35 cellular contexts compared by ENCODE assay signal in genomic region chr18:21344860-21345259, GRCh38.
"Had no signal": no experiment of that assay in that cellular context is flagged by ENCODE, and none has a peak within 500 bp of the region (broad histone marks: within the 10 kb centered on the region; RNA-seq: fewer than 3 reads in every experiment).

No MANE protein-coding gene starts in this region.

- DNase-seq: activated B cell treated with CpG ODN at 0.5 μM for 24 hours; activated CD4-positive, alpha-beta memory T cell treated with anti-CD3 and anti-CD28 coated beads for 36 hours; activated CD4-positive, alpha-beta T cell treated with anti-CD3 and anti-CD28 coated beads for 4 hours; activated CD4-positive, alpha-beta T cell treated with anti-CD3 and anti-CD28 coated beads, Interleukin-2, amount 10 ng/mL, durations not matched to agents 24 days and 14 days; activated CD4-positive, alpha-beta T cell treated with anti-CD3 and anti-CD28 coated beads, Interleukin-2, amount 50 U/mL, for 1 hour; activated CD4-positive, alpha-beta T cell treated with anti-CD3 and anti-CD28 coated beads, Interleukin-2, amount 50 U/mL, for 4 hours; activated CD4-positive, CD25-positive, alpha-beta regulatory T cell treated with anti-CD3 and anti-CD28 coated beads, Interleukin-2, amount 50 U/mL, for 72 hours; activated CD8-positive, alpha-beta memory T cell treated with anti-CD3 and anti-CD28 coated beads, Interleukin-2, amount 50 U/mL, for 4 hours; activated CD8-positive, alpha-beta T cell treated with anti-CD3 and anti-CD28 coated beads for 36 hours; activated effector memory CD4-positive, alpha-beta T cell treated with Interleukin-2 at 50 U/mL for 16 hours; activated gamma-delta T cell; activated naive CD4-positive, alpha-beta T cell treated with anti-CD3 and anti-CD28 coated beads, Interleukin-2, amount 10 ng/mL, durations not matched to agents 7 days and 5 days; activated naive CD4-positive, alpha-beta T cell treated with Interleukin-2 at 50 U/mL for 16 hours; activated naive CD8-positive, alpha-beta T cell treated with anti-CD3 and anti-CD28 coated beads, Interleukin-2, amount 10 ng/mL, durations not matched to agents 7 days and 5 days; activated naive CD8-positive, alpha-beta T cell treated with anti-CD3 and anti-CD28 coated beads, Interleukin-2, amount 50 U/mL, for 24 hours; activated T-cell treated with anti-CD3 and anti-CD28 coated beads for 4 hours; activated T-cell treated with anti-CD3 and anti-CD28 coated beads, Interleukin-2, amount 50 U/mL, for 1 hour; activated T-cell treated with anti-CD3 and anti-CD28 coated beads, Interleukin-2, amount 50 U/mL, for 4 hours; activated T-cell treated with anti-CD3 and anti-CD28 coated beads, Interleukin-2, amount 50 U/mL, for 72 hours; amygdala; anterior cingulate cortex; caudate nucleus; T-helper 17 cell; T-helper 9 cell had no signal

- H3K27me3 Mint-ChIP-seq: activated B cell treated with CpG ODN at 0.5 μM for 24 hours; activated CD4-positive, alpha-beta T cell treated with anti-CD3 and anti-CD28 coated beads, Interleukin-2, amount 10 ng/mL, durations not matched to agents 24 days and 14 days; T-helper 17 cell had no signal

- H3K9me3 ChIP-seq: ascending aorta had no signal

- FAIRE-seq: bronchial epithelial cell, TTC549 had no signal

- H3K27me3 ChIP-seq: ascending aorta, cardiac muscle cell had no signal

- ATAC-seq: activated CD8-positive, alpha-beta T cell treated with anti-CD3 and anti-CD28 coated beads for 36 hours; activated naive CD8-positive, alpha-beta T cell treated with anti-CD3 and anti-CD28 coated beads, Interleukin-2, amount 50 U/mL, for 24 hours; activated T-cell treated with anti-CD3 and anti-CD28 coated beads, Interleukin-2, amount 50 U/mL, for 4 hours; activated T-cell treated with anti-CD3 and anti-CD28 coated beads, Interleukin-2, amount 50 U/mL, for 72 hours; T-helper 17 cell had no signal

- H3K27ac Mint-ChIP-seq: activated B cell treated with CpG ODN at 0.5 μM for 24 hours; activated CD4-positive, alpha-beta memory T cell treated with anti-CD3 and anti-CD28 coated beads for 36 hours; activated CD4-positive, alpha-beta T cell treated with anti-CD3 and anti-CD28 coated beads, Interleukin-2, amount 10 ng/mL, durations not matched to agents 24 days and 14 days; activated CD8-positive, alpha-beta T cell treated with anti-CD3 and anti-CD28 coated beads for 36 hours; activated naive CD4-positive, alpha-beta T cell treated with anti-CD3 and anti-CD28 coated beads, Interleukin-2, amount 10 ng/mL, durations not matched to agents 7 days and 5 days; activated naive CD4-positive, alpha-beta T cell treated with anti-CD3 and anti-CD28 coated beads, Interleukin-2, amount 50 U/mL, for 24 hours; activated naive CD8-positive, alpha-beta T cell; activated naive CD8-positive, alpha-beta T cell treated with anti-CD3 and anti-CD28 coated beads, Interleukin-2, amount 10 ng/mL, durations not matched to agents 7 days and 5 days; activated naive CD8-positive, alpha-beta T cell treated with anti-CD3 and anti-CD28 coated beads, Interleukin-2, amount 50 U/mL, for 24 hours; activated T-cell treated with anti-CD3 and anti-CD28 coated beads, Interleukin-2, amount 50 U/mL, for 72 hours; activated T-helper 1 cell treated with anti-CD3 and anti-CD28 coated beads, Interleukin-12 subunit alpha, Interleukin-12 subunit beta, Interleukin-2, Interleukin-4 antibody, amounts not matched to agents 30 ng/mL and 10 ng/mL and 1 ng/mL, durations not matched to agents 14 hours and 24 hours and 36 hours; activated T-helper 2 cell treated with anti-CD3 and anti-CD28 coated beads, Interferon-gamma antibody, Interleukin-2, Interleukin-4, amounts not matched to agents 10 μg/mL and 5 μg/mL and 100 μg/mL, durations not matched to agents 14 hours and 24 hours and 36 hours; brain; T-helper 17 cell had no signal

- H3K4me1 Mint-ChIP-seq: activated B cell treated with CpG ODN at 0.5 μM for 24 hours; activated CD4-positive, alpha-beta T cell treated with anti-CD3 and anti-CD28 coated beads, Interleukin-2, amount 10 ng/mL, durations not matched to agents 24 days and 14 days; activated naive CD4-positive, alpha-beta T cell treated with anti-CD3 and anti-CD28 coated beads, Interleukin-2, amount 10 ng/mL, durations not matched to agents 7 days and 5 days; activated naive CD4-positive, alpha-beta T cell treated with anti-CD3 and anti-CD28 coated beads, Interleukin-2, amount 50 U/mL, for 24 hours; activated naive CD8-positive, alpha-beta T cell treated with anti-CD3 and anti-CD28 coated beads, Interleukin-2, amount 10 ng/mL, durations not matched to agents 7 days and 5 days; activated naive CD8-positive, alpha-beta T cell treated with anti-CD3 and anti-CD28 coated beads, Interleukin-2, amount 50 U/mL, for 24 hours; central memory CD8-positive, alpha-beta T cell; T-helper 17 cell had no signal

- H3K9me3 Mint-ChIP-seq: activated B cell treated with CpG ODN at 0.5 μM for 24 hours; activated CD4-positive, alpha-beta memory T cell treated with anti-CD3 and anti-CD28 coated beads for 36 hours; activated CD4-positive, alpha-beta T cell treated with anti-CD3 and anti-CD28 coated beads, Interleukin-2, amount 10 ng/mL, durations not matched to agents 24 days and 14 days; activated CD8-positive, alpha-beta T cell treated with anti-CD3 and anti-CD28 coated beads for 36 hours; activated naive CD4-positive, alpha-beta T cell treated with anti-CD3 and anti-CD28 coated beads, Interleukin-2, amount 10 ng/mL, durations not matched to agents 7 days and 5 days; activated naive CD4-positive, alpha-beta T cell treated with anti-CD3 and anti-CD28 coated beads, Interleukin-2, amount 50 U/mL, for 24 hours; activated naive CD8-positive, alpha-beta T cell treated with anti-CD3 and anti-CD28 coated beads, Interleukin-2, amount 10 ng/mL, durations not matched to agents 7 days and 5 days; activated naive CD8-positive, alpha-beta T cell treated with anti-CD3 and anti-CD28 coated beads, Interleukin-2, amount 50 U/mL, for 24 hours; activated T-cell treated with anti-CD3 and anti-CD28 coated beads, Interleukin-2, amount 50 U/mL, for 4 hours; activated T-helper 1 cell treated with anti-CD3 and anti-CD28 coated beads, Interleukin-12 subunit alpha, Interleukin-12 subunit beta, Interleukin-2, Interleukin-4 antibody, amounts not matched to agents 30 ng/mL and 10 ng/mL and 1 ng/mL, durations not matched to agents 14 hours and 24 hours and 36 hours; activated T-helper 2 cell treated with anti-CD3 and anti-CD28 coated beads, Interferon-gamma antibody, Interleukin-2, Interleukin-4, amounts not matched to agents 10 μg/mL and 5 μg/mL and 100 μg/mL, durations not matched to agents 14 hours and 24 hours and 36 hours; central memory CD8-positive, alpha-beta T cell had no signal

- H3K4me3 Mint-ChIP-seq: activated B cell treated with CpG ODN at 0.5 μM for 24 hours; activated CD4-positive, alpha-beta memory T cell treated with anti-CD3 and anti-CD28 coated beads for 36 hours; activated CD4-positive, alpha-beta T cell treated with anti-CD3 and anti-CD28 coated beads, Interleukin-2, amount 10 ng/mL, durations not matched to agents 24 days and 14 days; activated CD8-positive, alpha-beta T cell treated with anti-CD3 and anti-CD28 coated beads for 36 hours; activated naive CD4-positive, alpha-beta T cell treated with anti-CD3 and anti-CD28 coated beads, Interleukin-2, amount 10 ng/mL, durations not matched to agents 7 days and 5 days; activated naive CD4-positive, alpha-beta T cell treated with anti-CD3 and anti-CD28 coated beads, Interleukin-2, amount 50 U/mL, for 24 hours; activated naive CD8-positive, alpha-beta T cell; activated naive CD8-positive, alpha-beta T cell treated with anti-CD3 and anti-CD28 coated beads, Interleukin-2, amount 10 ng/mL, durations not matched to agents 7 days and 5 days; activated naive CD8-positive, alpha-beta T cell treated with anti-CD3 and anti-CD28 coated beads, Interleukin-2, amount 50 U/mL, for 24 hours; activated T-cell treated with anti-CD3 and anti-CD28 coated beads, Interleukin-2, amount 50 U/mL, for 4 hours; activated T-cell treated with anti-CD3 and anti-CD28 coated beads, Interleukin-2, amount 50 U/mL, for 72 hours; activated T-helper 1 cell treated with anti-CD3 and anti-CD28 coated beads, Interleukin-12 subunit alpha, Interleukin-12 subunit beta, Interleukin-2, Interleukin-4 antibody, amounts not matched to agents 30 ng/mL and 10 ng/mL and 1 ng/mL, durations not matched to agents 14 hours and 24 hours and 36 hours; brain; central memory CD8-positive, alpha-beta T cell; T-helper 17 cell had no signal

- H3K36me3 Mint-ChIP-seq: activated CD4-positive, alpha-beta memory T cell treated with anti-CD3 and anti-CD28 coated beads for 36 hours; activated naive CD4-positive, alpha-beta T cell treated with anti-CD3 and anti-CD28 coated beads, Interleukin-2, amount 10 ng/mL, durations not matched to agents 7 days and 5 days; activated naive CD4-positive, alpha-beta T cell treated with anti-CD3 and anti-CD28 coated beads, Interleukin-2, amount 50 U/mL, for 24 hours; activated naive CD8-positive, alpha-beta T cell; activated naive CD8-positive, alpha-beta T cell treated with anti-CD3 and anti-CD28 coated beads, Interleukin-2, amount 10 ng/mL, durations not matched to agents 7 days and 5 days had no signal

- H3K27ac ChIP-seq: ascending aorta, cardiac muscle cell, VCaP had no signal
